In the genomic region with DNA sequence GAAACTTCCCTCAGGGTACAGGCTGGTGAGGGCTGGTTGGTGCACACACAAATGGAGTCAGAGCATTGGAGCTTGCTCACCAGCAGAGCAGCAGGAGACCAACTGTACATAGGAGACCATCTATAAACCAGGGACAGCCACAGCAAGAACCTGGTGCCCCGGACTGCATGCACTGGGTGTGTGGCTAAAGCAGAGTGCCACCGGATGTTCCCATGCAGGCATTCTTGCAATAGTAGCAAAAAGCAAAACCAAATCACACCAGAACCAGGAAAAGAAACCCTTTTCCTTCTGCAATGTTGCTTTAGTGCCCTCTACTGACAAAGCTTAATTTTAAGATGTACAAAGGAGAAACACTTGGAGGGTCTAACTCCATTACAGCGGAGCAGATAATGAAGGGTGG, we compare ENCODE assay signal across 12 cellular contexts.
DNase-seq lines count a peak whose midpoint lies in the region; ATAC-seq and TF ChIP-seq lines count a peak whose summit lies in the region.
"Had no signal": no experiment of that assay in that cellular context is flagged by ENCODE, and none has a peak within 500 bp of the region (broad histone marks: within the 10 kb centered on the region; RNA-seq: fewer than 3 reads in every experiment).

No MANE protein-coding gene starts in this region.

- intact Hi-C loops in testis (cut with DNase I; ENCODE audit: low total_unique reads) = no loop called here

- no peak for TF ChIP-seq POLR2A in testis (IDR thresholded peaks at IDR 0.05)

- H3K27ac ChIP-seq in foreskin keratinocyte (no peak overlapping the region), testis (no peak overlapping the region)
- H3K27ac ChIP-seq: BLaER1 had no signal

- WGBS in testis, 2 donors = 16 to 35% methylated on average over 3 of the region's 3 CpGs

- peak; percentile 34 for TF ChIP-seq CTCF in foreskin keratinocyte (conservative IDR thresholded peaks at IDR 0.05)
- TF ChIP-seq CTCF in testis (IDR thresholded peaks at IDR 0.05) = peak in 2 of 3 experiments; percentile 7 to 39

- no peaks in the 10 kb centered on the region for H3K4me1 ChIP-seq in foreskin keratinocyte
- H3K4me1 ChIP-seq in testis = no peaks in the 10 kb centered on the region

- H3K27me3 ChIP-seq in foreskin keratinocyte = no peaks in the 10 kb centered on the region
- no peaks in the 10 kb centered on the region for H3K27me3 ChIP-seq in testis
- H3K27me3 ChIP-seq: BLaER1 had no signal

- H3K4me3 ChIP-seq in testis = no peak overlapping the region
- H3K4me3 ChIP-seq: BLaER1 had no signal

- ATAC-seq in foreskin keratinocyte (no peak), HG03457 (IDR thresholded peaks at IDR 0.05; ENCODE audit: unreplicated experiment) (no peak)

- DNase-seq in SKM-1 treated with dmso at 0.1 percent for 144 hours (lab: John Stamatoyannopoulos, UW; ENCODE audit: unreplicated experiment) (peak; percentile 0), SKM-1 (lab: John Stamatoyannopoulos, UW; ENCODE audit: unreplicated experiment) (no peak), NCI-H82 (lab: John Stamatoyannopoulos, UW) (peak; percentile 40), foreskin keratinocyte (no peak), testis (no peak), mesenteric fat pad (ENCODE audit: low spot score) (no peak), NCI-H2029 treated with DMSO at 0.1 percent for 48 hours (lab: John Stamatoyannopoulos, UW) (no peak)
- DNase-seq: activated naive CD4-positive, alpha-beta T cell treated with Interleukin-2 at 50 U/mL for 16 hours; NCI-H2171 treated with DMSO at 0.1 percent for 48 hours; stimulated activated CD4-positive, alpha-beta T cell treated with anti-CD3 and anti-CD28 coated beads, Interleukin-4, amount 100 ng/mL, for 1 hour had no signal

- no peaks in the 10 kb centered on the region for H3K9me3 ChIP-seq in testis
- H3K9me3 ChIP-seq: BLaER1 had no signal

- H3K36me3 ChIP-seq in testis (ENCODE audit: low read depth, missing control alignments) = no peaks in the 10 kb centered on the region

Comparison
In these comparisons a context has a peak if more than half of its experiments do, and no peak if none do; other contexts are left out.
1. DNase-seq: peak in SKM-1 treated with dmso at 0.1 percent for 144 hours (single experiment) and NCI-H82 (single experiment); none in SKM-1 (single experiment), foreskin keratinocyte (0 of 2), testis (single experiment), mesenteric fat pad (single experiment) and NCI-H2029 treated with DMSO at 0.1 percent for 48 hours (single experiment).